Comparison of ENCODE assay signal across 22 cellular contexts in genomic region chrX:6384921-6385320, GRCh38.
"Had no signal": no experiment of that assay in that cellular context is flagged by ENCODE, and none has a peak within 500 bp of the region (broad histone marks: within the 10 kb centered on the region; RNA-seq: fewer than 3 reads in every experiment).

No MANE protein-coding gene starts in this region.

- H3K36me3 ChIP-seq: SJSA1 had no signal

- FAIRE-seq: RCC 7860 had no signal

- H3K27ac ChIP-seq: SJSA1, SK-N-MC had no signal

- H3K27me3 ChIP-seq: SJSA1 had no signal

- DNase-seq: KBM-7, MV-4-11, NCI-H1048, NCI-H1105, NCI-H1417, NCI-H1436 treated with DMSO at 0.1 percent for 48 hours, NCI-H1694, NCI-H187 treated with DMSO at 0.1 percent for 48 hours, NCI-H2029 treated with DMSO at 0.1 percent for 48 hours, NCI-H2171, NCI-H226, NCI-H446, NCI-H510A, NCI-H524 treated with DMSO at 0.1 percent for 48 hours, NCI-H69, NCI-H774, Right ventricle myocardium superior, RPMI8226, SIG-M5 had no signal

- H3K4me3 ChIP-seq: SJSA1, SK-N-MC had no signal

- H3K4me1 ChIP-seq: SJSA1 had no signal

- H3K9me3 ChIP-seq: SJSA1 had no signal
